Comparison of ENCODE assay signal across 22 cellular contexts in the genomic region with DNA sequence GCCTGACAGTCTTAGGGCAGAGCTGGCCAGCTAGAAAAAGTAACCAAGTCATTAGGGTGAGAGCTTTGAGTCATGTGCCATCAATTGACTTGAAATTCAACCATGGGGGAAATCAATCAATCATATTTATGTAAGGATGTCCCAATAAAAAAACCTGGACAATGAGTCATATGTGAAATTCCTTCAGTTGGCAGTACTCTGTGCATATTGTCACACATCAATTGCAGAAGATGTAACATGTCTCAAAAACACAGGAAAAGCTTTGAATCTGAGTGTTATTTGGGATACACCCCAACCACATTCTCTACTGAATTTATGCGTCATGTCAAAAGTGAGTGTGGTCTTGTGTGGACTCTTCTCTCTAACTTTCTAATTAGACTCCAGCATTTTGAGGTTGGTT.
"Had no signal": no experiment of that assay in that cellular context is flagged by ENCODE, and none has a peak within 500 bp of the region (broad histone marks: within the 10 kb centered on the region; RNA-seq: fewer than 3 reads in every experiment).

No MANE protein-coding gene starts in this region.

- DNase-seq: activated CD4-positive, alpha-beta T cell treated with anti-CD3 and anti-CD28 coated beads for 4 hours; activated CD4-positive, alpha-beta T cell treated with anti-CD3 and anti-CD28 coated beads, Interleukin-2, amount 50 U/mL, for 48 hours; activated CD4-positive, CD25-positive, alpha-beta regulatory T cell; activated naive CD4-positive, alpha-beta T cell treated with Interleukin-2 at 50 U/mL for 16 hours; activated naive CD8-positive, alpha-beta T cell treated with anti-CD3 and anti-CD28 coated beads for 36 hours; activated T-cell treated with anti-CD3 and anti-CD28 coated beads, Interleukin-2, amount 50 U/mL, for 48 hours; amniotic stem cell; effector memory CD8-positive, alpha-beta T cell; lower lobe of right lung; naive thymus-derived CD8-positive, alpha-beta T cell; retina; sigmoid colon; stimulated activated CD4-positive, alpha-beta T cell treated with anti-CD3 and anti-CD28 coated beads, Interleukin-4, amount 100 ng/mL, for 1 hour; stimulated activated naive CD4-positive, alpha-beta T cell; testis had no signal

- H3K27ac ChIP-seq: breast epithelium, lower lobe of right lung, neural progenitor cell, sigmoid colon, testis, vagina had no signal

- H2AFZ ChIP-seq: neural progenitor cell had no signal

- H3K4me1 Mint-ChIP-seq: activated naive CD8-positive, alpha-beta T cell treated with anti-CD3 and anti-CD28 coated beads for 36 hours; central memory CD8-positive, alpha-beta T cell; mesothelial cell of epicardium; naive thymus-derived CD8-positive, alpha-beta T cell had no signal

- H3K9me3 Mint-ChIP-seq: activated naive CD8-positive, alpha-beta T cell treated with anti-CD3 and anti-CD28 coated beads for 36 hours; mesothelial cell of epicardium; neural progenitor cell had no signal

- H3K27me3 ChIP-seq: breast epithelium, neural progenitor cell, sigmoid colon, testis, vagina had no signal

- H3K9me3 ChIP-seq: breast epithelium, lower lobe of right lung, sigmoid colon, testis, vagina had no signal

- H3K27me3 Mint-ChIP-seq: activated naive CD8-positive, alpha-beta T cell treated with anti-CD3 and anti-CD28 coated beads for 36 hours; central memory CD8-positive, alpha-beta T cell; effector memory CD8-positive, alpha-beta T cell; naive thymus-derived CD8-positive, alpha-beta T cell had no signal

- H3K4me3 ChIP-seq: breast epithelium, lower lobe of right lung, neural progenitor cell, sigmoid colon, testis, vagina had no signal

- H3K36me3 ChIP-seq: breast epithelium, lower lobe of right lung, neural progenitor cell, sigmoid colon, vagina had no signal

- H3K36me3 Mint-ChIP-seq: activated naive CD8-positive, alpha-beta T cell treated with anti-CD3 and anti-CD28 coated beads for 36 hours; mesothelial cell of epicardium; naive thymus-derived CD8-positive, alpha-beta T cell; neural progenitor cell had no signal

- H3K4me3 Mint-ChIP-seq: activated naive CD8-positive, alpha-beta T cell treated with anti-CD3 and anti-CD28 coated beads for 36 hours; central memory CD8-positive, alpha-beta T cell; effector memory CD8-positive, alpha-beta T cell; mesothelial cell of epicardium; naive thymus-derived CD8-positive, alpha-beta T cell; neural progenitor cell had no signal

- H3K4me1 ChIP-seq: breast epithelium, lower lobe of right lung, neural progenitor cell, sigmoid colon, testis, vagina had no signal

- H3K4me2 ChIP-seq: neural progenitor cell had no signal

- H3K27ac Mint-ChIP-seq: activated naive CD8-positive, alpha-beta T cell treated with anti-CD3 and anti-CD28 coated beads for 36 hours; effector memory CD8-positive, alpha-beta T cell; mesothelial cell of epicardium; naive thymus-derived CD8-positive, alpha-beta T cell; neural progenitor cell had no signal

- ATAC-seq: effector memory CD8-positive, alpha-beta T cell; esophagus mucosa; left lobe of liver; lower lobe of right lung; naive thymus-derived CD8-positive, alpha-beta T cell had no signal
